8 cellular contexts compared by ENCODE assay signal in genomic region chr3:9749663-9750555, GRCh38. TPM values are rescaled to one million over a fixed set of nuclear protein-coding genes. Genes with fewer than 3 reads are reported as not detected.
A peak's percentile ranks its signal among the peaks of the same experiment; 100 is the strongest.
DNase-seq lines count a peak whose midpoint lies in the region; ATAC-seq, FAIRE-seq and TF ChIP-seq lines count a peak whose summit lies in the region.

Gene OGG1 (plus strand): TSS chr3:9749952. CDS start chr3:9750287, 335 bp downstream.

- intact Hi-C loops in heart left ventricle (cut with DNase I) (loop anchor here in 8 of 10 donors (1.0 to 10.0 kb wide), 9 partner anchors 19 to 245 kb away; partner anchors contain the start of genes BRPF1 (in 5 of the 8), TADA3 (in 3 of the 8), ARPC4 (in 2 of the 8) and CAMK1 (in 1 of the 8)), posterior cingulate gyrus (cut with DNase I) (loop anchor here (1.0 to 2.0 kb wide), 2 partner anchors 17 to 43 kb away; partner anchors contain the start of genes ARPC4 and TADA3)

- WGBS in adipose tissue, 3 donors = 0% methylated on average over 58 of the region's 58 CpGs
- 0 to 1% (median 0%) methylated on average over 43 to 58 of the region's 58 CpGs for WGBS in heart left ventricle, 4 donors
- 1% methylated on average over 40 to 57 of the region's 58 CpGs for WGBS in upper lobe of left lung, 2 donors

- peak within 1 kb of the TSS; percentile 96 to 97 for H3K27ac Mint-ChIP-seq in T-cell

- no peaks in the 10 kb centered on the region for H3K27me3 Mint-ChIP-seq in T-cell

- H3K4me3 ChIP-seq in heart left ventricle (peak within 1 kb of the TSS; percentile 33 to 81 (median 65)), upper lobe of left lung (peak within 1 kb of the TSS; percentile 45 to 72 (median 64))

- TF ChIP-seq EP300 in upper lobe of left lung (IDR thresholded peaks at IDR 0.05) = no peak

- peak; percentile 85 for FAIRE-seq in GM12891 (lab: Jason Lieb, UNC)

- DNase-seq in GM12891 (ENCODE audit: insufficient read length, low spot score) (peak; percentile 98), NCI-H1436 treated with DMSO at 0.1 percent for 48 hours (lab: John Stamatoyannopoulos, UW) (peak; percentile 75), T-cell (peak; percentile 89 to 97 (median 93)), heart left ventricle (peak; percentile 98 to 99 (median 99)), posterior cingulate gyrus (peak; percentile 94 to 99 (median 97)), upper lobe of left lung (peak; percentile 96 to 99)

- H3K27ac ChIP-seq in adipose tissue (ENCODE audit: low read depth, low read length) (peak within 1 kb of the TSS; percentile 36), heart left ventricle (peak within 1 kb of the TSS; percentile 71 to 97 (median 90)), upper lobe of left lung (peak within 1 kb of the TSS; percentile 83 to 95 (median 94))

- CTCF ChIA-PET in T-cell (lab: Charles Lee) = interaction anchor here (0.5 to 1.4 kb wide), 4 partner anchors 12 to 23 kb away, joined by 3 to 5 read pairs (median 4); no protein-coding TSS in a partner anchor

- peaks cover 46 to 49% (median 47%) of the 10 kb centered on the region in 3 donors for H3K4me1 Mint-ChIP-seq in T-cell

- POLR2A ChIA-PET in T-cell (lab: Charles Lee) = interaction anchor here in 1 of 2 donors (1.0 kb wide), 1 partner anchor 43 kb away, joined by 4 read pairs; the partner anchor contains the start of gene ARPC4

- H3K4me1 ChIP-seq in heart left ventricle (peaks cover 4 to 37% (median 23%) of the 10 kb centered on the region in 12 donors), upper lobe of left lung (peaks cover 25 to 44% (median 30%) of the 10 kb centered on the region in 4 donors)

- TF ChIP-seq CTCF in heart left ventricle (IDR thresholded peaks at IDR 0.05) (peak in 5 of 12 donors; percentile 18 to 44 (median 22)), upper lobe of left lung (IDR thresholded peaks at IDR 0.05) (peak in 2 of 6 experiments; percentile 17 to 19)

- no peaks in the 10 kb centered on the region for H3K9me3 ChIP-seq in heart left ventricle
- no peaks in the 10 kb centered on the region for H3K9me3 ChIP-seq in upper lobe of left lung

- peaks cover 0 to 65% (median 58%) of the 10 kb centered on the region in 9 donors for H3K36me3 ChIP-seq in heart left ventricle
- peaks cover 25 to 68% (median 42%) of the 10 kb centered on the region in 4 donors for H3K36me3 ChIP-seq in upper lobe of left lung

- TF ChIP-seq POLR2A in GM12891 (IDR thresholded peaks at IDR 0.05; ENCODE audit: low read depth, low read length) = no peak
- peak in 1 of 2 donors; percentile 72 for TF ChIP-seq POLR2A in heart left ventricle (IDR thresholded peaks at IDR 0.05)
- peak in 1 of 4 donors; percentile 57 for TF ChIP-seq POLR2A in upper lobe of left lung (IDR thresholded peaks at IDR 0.05)

- peak within 1 kb of the TSS; percentile 95 to 96 (median 95) for H3K4me3 Mint-ChIP-seq in T-cell

- H3K9me3 Mint-ChIP-seq in T-cell = no peaks in the 10 kb centered on the region

- peaks cover 28% of the 10 kb centered on the region for H3K36me3 Mint-ChIP-seq in T-cell

- ATAC-seq in HG02840 (IDR thresholded peaks at IDR 0.05; ENCODE audit: low FRiP score, unreplicated experiment) (peak; percentile 90), T-cell (replicated peaks in 1 of 4) (peak; percentile 95 to 97 (median 96)), heart left ventricle (peak; percentile 98), upper lobe of left lung (ENCODE audit: low FRiP score in 2 of 2) (peak; percentile 98 to 99)

- no peaks in the 10 kb centered on the region for H3K27me3 ChIP-seq in heart left ventricle
- no peaks in the 10 kb centered on the region for H3K27me3 ChIP-seq in upper lobe of left lung

TF ChIP-seq in GM12891, 5 proteins besides CTCF, POLR2A, EP300 and RAD21:
- TF ChIP-seq PAX5 (IDR thresholded peaks at IDR 0.05; ENCODE audit: insufficient read depth, low read length, severe bottlenecking) (no peak), TAF1 (IDR thresholded peaks at IDR 0.05; ENCODE audit: low read depth, low read length) (peak; percentile 51; the same call in 1 of the 2 replicates), SPI1 (IDR thresholded peaks at IDR 0.05; ENCODE audit: low read depth, low read length) (no peak), POU2F2 (IDR thresholded peaks at IDR 0.05; ENCODE audit: low read depth, low read length) (peak; percentile 36; the same call in 1 of the 2 replicates), POLR2AphosphoS5 (IDR thresholded peaks at IDR 0.05; ENCODE audit: low read depth, low read length) (peak; percentile 23; the same call in 1 of the 2 replicates)
TF ChIP-seq in GM12891: peak in this region for 3.

RNA-seq across cellular contexts. Expression of gene OGG1, which starts in this region (rescaled TPM):
- 10.0 TPM for polyA plus RNA-seq in GM12891 (2012; ENCODE audit: low read depth, missing spikeins)
- total RNA-seq in T-cell (10 to 100 TPM; 18.3 to 41.3 (median 38.1) TPM), heart left ventricle (10 to 100 TPM in 2 of 9 donors, 1 to 10 TPM in 7; 6.2 to 14.8 (median 8.3) TPM), upper lobe of left lung (10 to 100 TPM; 13.7 to 49.2 (median 18.3) TPM)
- polyA plus RNA-seq in adipose tissue (10 to 100 TPM in 2 of 3 donors, 1 to 10 TPM in 1; 8.6 to 24.4 (median 13.9) TPM), heart left ventricle (10 to 100 TPM in 1 of 2 donors, 1 to 10 TPM in 1; 9.8 to 12.2 TPM)

Comparison
In these comparisons a context has a peak if more than half of its experiments do, and no peak if none do; other contexts are left out.
1. Peak in every context shown above with its lines: DNase-seq, ATAC-seq, H3K4me3 ChIP-seq and H3K27ac ChIP-seq.
2. H3K27ac ChIP-seq: peak in every context shown above with its lines; median percentile 94 in upper lobe of left lung; 90 in heart left ventricle; 36 in adipose tissue.